Comparison of ENCODE assay signal across 17 cellular contexts in genomic region chr12:50546441-50547318, GRCh38. TPM values are rescaled to one million over a fixed set of nuclear protein-coding genes. Genes with fewer than 3 reads are reported as not detected.
DNase-seq lines count a peak whose midpoint lies in the region; ATAC-seq and TF ChIP-seq lines count a peak whose summit lies in the region.
"Had no signal": no experiment of that assay in that cellular context is flagged by ENCODE, and none has a peak within 500 bp of the region (broad histone marks: within the 10 kb centered on the region; RNA-seq: fewer than 3 reads in every experiment).

No MANE protein-coding gene starts in this region.

- no peak for TF ChIP-seq CTCF in WTC11 (IDR thresholded peaks at IDR 0.05)

- H3K4me3 Mint-ChIP-seq in activated naive CD8-positive, alpha-beta T cell, result no peak overlapping the region
- no peak overlapping the region for H3K4me3 Mint-ChIP-seq in activated naive CD8-positive, alpha-beta T cell treated with anti-CD3 and anti-CD28 coated beads for 36 hours
- H3K4me3 Mint-ChIP-seq in WTC11 (no peak overlapping the region), T-helper 17 cell (no peak overlapping the region)
- no peak overlapping the region for H3K4me3 Mint-ChIP-seq in stimulated activated memory B cell treated with anti-CD40 and anti-IgM and Interleukin-4, amounts not matched to agents 10 μg/mL and 1 μg/mL and 100 μg/mL, for 72 hours
- H3K4me3 Mint-ChIP-seq: activated CD4-positive, alpha-beta T cell treated with anti-CD3 and anti-CD28 coated beads, Interleukin-2, amount 10 ng/mL, durations not matched to agents 24 days and 14 days; activated naive CD8-positive, alpha-beta T cell treated with anti-CD3 and anti-CD28 coated beads, Interleukin-2, amount 50 U/mL, for 24 hours; memory B cell had no signal

- H3K9me3 ChIP-seq in T-helper 17 cell (ENCODE audit: control insufficient read depth, low read length, poor library complexity, severe bottlenecking), result no peaks in the 10 kb centered on the region
- H3K9me3 ChIP-seq: neutrophil, sigmoid colon, upper lobe of right lung had no signal

- H3K27me3 Mint-ChIP-seq in activated naive CD8-positive, alpha-beta T cell, result no peaks in the 10 kb centered on the region
- H3K27me3 Mint-ChIP-seq in activated naive CD8-positive, alpha-beta T cell treated with anti-CD3 and anti-CD28 coated beads for 36 hours, result no peaks in the 10 kb centered on the region
- no peaks in the 10 kb centered on the region for H3K27me3 Mint-ChIP-seq in WTC11 (ENCODE audit: low read depth)
- H3K27me3 Mint-ChIP-seq in stimulated activated memory B cell treated with anti-CD40 and anti-IgM and Interleukin-4, amounts not matched to agents 10 μg/mL and 1 μg/mL and 100 μg/mL, for 72 hours, result no peaks in the 10 kb centered on the region
- H3K27me3 Mint-ChIP-seq in T-helper 17 cell, result no peaks in the 10 kb centered on the region
- H3K27me3 Mint-ChIP-seq: activated CD4-positive, alpha-beta T cell treated with anti-CD3 and anti-CD28 coated beads, Interleukin-2, amount 10 ng/mL, durations not matched to agents 24 days and 14 days; activated naive CD8-positive, alpha-beta T cell treated with anti-CD3 and anti-CD28 coated beads, Interleukin-2, amount 50 U/mL, for 24 hours; memory B cell had no signal

- CTCF ChIA-PET in WTC11 (lab: Charles Lee), result interaction anchor here (0.9 to 1.4 kb wide), 2 partner anchors 9 to 42 kb away, joined by 3 to 4 read pairs; partner anchors contain the start of gene DIP2B

- H3K4me1 Mint-ChIP-seq in activated naive CD8-positive, alpha-beta T cell (ENCODE audit: low read depth), result peaks cover 43% of the 10 kb centered on the region
- peaks cover 39% of the 10 kb centered on the region for H3K4me1 Mint-ChIP-seq in activated naive CD8-positive, alpha-beta T cell treated with anti-CD3 and anti-CD28 coated beads for 36 hours
- H3K4me1 Mint-ChIP-seq in WTC11, result peaks cover 21% of the 10 kb centered on the region
- peaks cover 43% of the 10 kb centered on the region for H3K4me1 Mint-ChIP-seq in stimulated activated memory B cell treated with anti-CD40 and anti-IgM and Interleukin-4, amounts not matched to agents 10 μg/mL and 1 μg/mL and 100 μg/mL, for 72 hours
- H3K4me1 Mint-ChIP-seq in T-helper 17 cell, result peaks cover 12% of the 10 kb centered on the region

- no peaks in the 10 kb centered on the region for H3K9me3 Mint-ChIP-seq in activated naive CD8-positive, alpha-beta T cell (ENCODE audit: low read depth)
- peaks cover 1% of the 10 kb centered on the region for H3K9me3 Mint-ChIP-seq in activated naive CD8-positive, alpha-beta T cell treated with anti-CD3 and anti-CD28 coated beads for 36 hours
- H3K9me3 Mint-ChIP-seq in WTC11, result no peaks in the 10 kb centered on the region
- no peaks in the 10 kb centered on the region for H3K9me3 Mint-ChIP-seq in stimulated activated memory B cell treated with anti-CD40 and anti-IgM and Interleukin-4, amounts not matched to agents 10 μg/mL and 1 μg/mL and 100 μg/mL, for 72 hours
- H3K9me3 Mint-ChIP-seq: activated CD4-positive, alpha-beta T cell treated with anti-CD3 and anti-CD28 coated beads, Interleukin-2, amount 10 ng/mL, durations not matched to agents 24 days and 14 days; activated naive CD8-positive, alpha-beta T cell treated with anti-CD3 and anti-CD28 coated beads, Interleukin-2, amount 50 U/mL, for 24 hours; memory B cell had no signal

- H3K36me3 Mint-ChIP-seq in activated naive CD8-positive, alpha-beta T cell, result peaks cover 2% of the 10 kb centered on the region
- peaks cover 4% of the 10 kb centered on the region for H3K36me3 Mint-ChIP-seq in activated naive CD8-positive, alpha-beta T cell treated with anti-CD3 and anti-CD28 coated beads for 36 hours
- H3K36me3 Mint-ChIP-seq in WTC11, result no peaks in the 10 kb centered on the region
- H3K36me3 Mint-ChIP-seq in stimulated activated memory B cell treated with anti-CD40 and anti-IgM and Interleukin-4, amounts not matched to agents 10 μg/mL and 1 μg/mL and 100 μg/mL, for 72 hours, result peaks cover 8% of the 10 kb centered on the region
- H3K36me3 Mint-ChIP-seq in T-helper 17 cell (ENCODE audit: low read depth), result no peaks in the 10 kb centered on the region

- H3K27ac Mint-ChIP-seq in activated naive CD8-positive, alpha-beta T cell, result peak overlapping the region; percentile 43
- no peak overlapping the region for H3K27ac Mint-ChIP-seq in activated naive CD8-positive, alpha-beta T cell treated with anti-CD3 and anti-CD28 coated beads for 36 hours
- H3K27ac Mint-ChIP-seq in WTC11 (peak overlapping the region; percentile 18; the same call in 1 of the 2 replicates), T-helper 17 cell (no peak overlapping the region)
- H3K27ac Mint-ChIP-seq in stimulated activated memory B cell treated with anti-CD40 and anti-IgM and Interleukin-4, amounts not matched to agents 10 μg/mL and 1 μg/mL and 100 μg/mL, for 72 hours, result peak overlapping the region; percentile 53
- H3K27ac Mint-ChIP-seq: activated naive CD8-positive, alpha-beta T cell treated with anti-CD3 and anti-CD28 coated beads, Interleukin-2, amount 50 U/mL, for 24 hours; memory B cell had no signal

- no peak for DNase-seq in activated naive CD8-positive, alpha-beta T cell treated with anti-CD3 and anti-CD28 coated beads for 36 hours
- DNase-seq in WTC11 (ENCODE audit: low spot score), result no peak
- DNase-seq in iris pigment epithelial cell (ENCODE audit: low read depth), result peak; percentile 16
- no peak for DNase-seq in NCI-H2196 treated with DMSO at 0.1 percent for 48 hours (lab: John Stamatoyannopoulos, UW; ENCODE audit: unreplicated experiment)
- DNase-seq in T-helper 17 cell, result no peak
- no peak for DNase-seq in NCI-H526 (lab: John Stamatoyannopoulos, UW)
- DNase-seq: activated CD4-positive, alpha-beta T cell treated with anti-CD3 and anti-CD28 coated beads, Interleukin-2, amount 10 ng/mL, durations not matched to agents 24 days and 14 days; activated naive CD8-positive, alpha-beta T cell treated with anti-CD3 and anti-CD28 coated beads, Interleukin-2, amount 50 U/mL, for 24 hours; NCI-H1105; NCI-H2171; Right ventricle myocardium superior; sigmoid colon; upper lobe of right lung had no signal

- POLR2A ChIA-PET in WTC11 (lab: Charles Lee), result no interaction called here

- ATAC-seq in WTC11 (no peak), T-helper 17 cell (no peak)
- ATAC-seq in stimulated activated memory B cell treated with anti-CD40 and anti-IgM and Interleukin-4, amounts not matched to agents 10 μg/mL and 1 μg/mL and 100 μg/mL, for 72 hours, result no peak
- ATAC-seq: activated naive CD8-positive, alpha-beta T cell treated with anti-CD3 and anti-CD28 coated beads, Interleukin-2, amount 50 U/mL, for 24 hours; upper lobe of right lung had no signal

TF ChIP-seq in WTC11, 78 proteins besides CTCF, POLR2A, EP300 and RAD21:
- TF ChIP-seq MLX (CRISPR knock-in tag; IDR thresholded peaks at IDR 0.05), result no peak

RNA-seq across cellular contexts. Expression of gene DIP2B, which starts 41.9 kb away (rescaled TPM):
- 10 to 100 TPM; 21.4 to 22.5 TPM for total RNA-seq in activated naive CD8-positive, alpha-beta T cell treated with anti-CD3 and anti-CD28 coated beads for 36 hours
- total RNA-seq in WTC11 (2021), result 20.6 to 26.1 TPM (median 22.0 TPM) in 3 replicates
- 10 to 100 TPM; 22.8 to 31.0 TPM for total RNA-seq in T-helper 17 cell

Comparison
In these comparisons a context has a peak if more than half of its experiments do, and no peak if none do; other contexts are left out.
1. H3K27ac Mint-ChIP-seq: peak in activated naive CD8-positive, alpha-beta T cell (single experiment), WTC11 (single experiment) and stimulated activated memory B cell treated with anti-CD40 and anti-IgM and Interleukin-4, amounts not matched to agents 10 μg/mL and 1 μg/mL and 100 μg/mL, for 72 hours (single experiment); none in activated naive CD8-positive, alpha-beta T cell treated with anti-CD3 and anti-CD28 coated beads for 36 hours (single experiment) and T-helper 17 cell (single experiment).